In the genomic region with DNA sequence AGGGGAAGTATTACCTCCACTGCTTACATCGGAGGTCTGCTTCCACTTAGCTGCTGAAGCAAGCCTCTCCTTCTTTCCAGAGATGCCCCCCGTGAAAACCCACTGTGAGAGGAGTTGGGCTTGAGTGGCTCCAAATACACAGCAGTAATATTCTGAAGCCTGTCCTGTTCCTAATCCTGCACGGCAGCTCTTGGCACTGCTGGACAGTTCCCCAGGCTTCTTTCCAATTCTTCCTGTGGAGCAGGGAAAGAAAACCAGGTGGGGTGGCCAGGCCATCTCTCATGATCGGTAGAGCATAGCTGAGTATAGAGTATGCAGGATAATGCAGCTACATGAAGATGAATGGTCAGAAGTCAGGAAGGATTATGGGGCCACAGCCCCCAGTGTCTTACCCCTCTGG, we compare ENCODE assay signal across 22 cellular contexts.
A peak's percentile ranks its signal among the peaks of the same experiment; 100 is the strongest.
DNase-seq lines count a peak whose midpoint lies in the region; ATAC-seq and TF ChIP-seq lines count a peak whose summit lies in the region.
"Had no signal": no experiment of that assay in that cellular context is flagged by ENCODE, and none has a peak within 500 bp of the region (broad histone marks: within the 10 kb centered on the region; RNA-seq: fewer than 3 reads in every experiment).

No MANE protein-coding gene starts in this region.

- TF ChIP-seq CTCF in HEK293 (tag by site-specific recombination; IDR thresholded peaks at IDR 0.05): no peak
- no peak for TF ChIP-seq CTCF in body of pancreas (IDR thresholded peaks at IDR 0.05)
- no peak for TF ChIP-seq CTCF in left lung (IDR thresholded peaks at IDR 0.05)

- intact Hi-C loops in Right ventricle myocardium superior (cut with DNase I) (no loop called here), left cardiac atrium (cut with DNase I) (no loop called here), body of pancreas (cut with DNase I) (no loop called here), left lung (cut with DNase I) (no loop called here)

- ATAC-seq in Right ventricle myocardium superior (ENCODE audit: poor library complexity) (peak; percentile 59), left cardiac atrium (no peak), GM21619 (IDR thresholded peaks at IDR 0.05; ENCODE audit: unreplicated experiment) (no peak), body of pancreas (no peak), left lung (no peak)
- ATAC-seq: GM12878 had no signal

- H3K9me3 ChIP-seq in HEK293 (ENCODE audit: control insufficient read depth, insufficient read depth, low read depth, low read length) (no peaks in the 10 kb centered on the region), body of pancreas (peaks cover 0 to 7% (median 0%) of the 10 kb centered on the region in 3 donors), left lung (peaks cover 0 to 14% of the 10 kb centered on the region in 2 donors)

- no peak overlapping the region for H3K27ac ChIP-seq in HEK293 (ENCODE audit: extremely low read depth, low read depth, low read length)
- no peak overlapping the region for H3K27ac ChIP-seq in body of pancreas
- H3K27ac ChIP-seq in left lung: no peak overlapping the region
- H3K27ac ChIP-seq: HL-60, KMS-11, SK-N-MC had no signal

- CTCF ChIA-PET in HEK293 (lab: Yijun Ruan, JAX): interaction anchor here (0.8 kb wide), 1 partner anchor 637 kb away, joined by 3 read pairs; no protein-coding TSS in a partner anchor

- POLR2A ChIA-PET in HEK293 (lab: Yijun Ruan, JAX): no interaction called here

- no peak for DNase-seq in Right ventricle myocardium superior
- no peak for DNase-seq in left cardiac atrium
- peak; percentile 18 for DNase-seq in astrocyte of the hippocampus (ENCODE audit: low read depth, low spot score)
- peak; percentile 9 for DNase-seq in glomerular visceral epithelial cell (ENCODE audit: extremely low spot score)
- DNase-seq in body of pancreas: no peak
- DNase-seq in left lung: no peak
- DNase-seq: CD4-positive, CD25-positive, alpha-beta regulatory T cell; H9; NCI-H1105; NCI-H146; NCI-H2029; NCI-H2227 treated with DMSO at 0.1 percent for 48 hours; NCI-H510A; NCI-H774; OCI-M1; SHP77 treated with DMSO at 0.1 percent for 48 hours had no signal

- whole genome bisulfite sequencing in body of pancreas, 2 donors: 45 to 49% methylated on average over 4 of the region's 4 CpGs

- H3K36me3 ChIP-seq in HEK293 (ENCODE audit: control insufficient read depth in 2 of 2, insufficient read depth in 1 of 2, low read length in 2 of 2) (no peaks in the 10 kb centered on the region), body of pancreas (replicated peaks in 1 of 2; ENCODE audit: insufficient read depth in 1 of 2, low read depth in 2 of 2) (no peaks in the 10 kb centered on the region), left lung (no peaks in the 10 kb centered on the region)

- H3K4me3 ChIP-seq in HEK293 (ENCODE audit: low read depth, low read length) (no peak overlapping the region), body of pancreas (no peak overlapping the region), left lung (no peak overlapping the region)
- H3K4me3 ChIP-seq: GM12878, SK-N-MC had no signal

- H3K27me3 ChIP-seq in body of pancreas (no peaks in the 10 kb centered on the region), left lung (no peaks in the 10 kb centered on the region)

- H3K4me1 ChIP-seq in HEK293 (ENCODE audit: control insufficient read depth, insufficient read depth, low read length): no peaks in the 10 kb centered on the region
- H3K4me1 ChIP-seq in body of pancreas: no peaks in the 10 kb centered on the region
- H3K4me1 ChIP-seq in left lung: no peaks in the 10 kb centered on the region

- TF ChIP-seq POLR2A in body of pancreas (IDR thresholded peaks at IDR 0.05): no peak

TF ChIP-seq in HEK293, 187 proteins besides CTCF, POLR2A, EP300 and RAD21:
- TF ChIP-seq REST (tag by site-specific recombination; IDR thresholded peaks at IDR 0.05): peak; percentile 71
- no peak for TF ChIP-seq PRDM4 (tag by site-specific recombination; IDR thresholded peaks at IDR 0.05)
- TF ChIP-seq ZNF677 (tag by site-specific recombination; IDR thresholded peaks at IDR 0.05): no peak
- no peak for TF ChIP-seq PATZ1 (tag by site-specific recombination; IDR thresholded peaks at IDR 0.05)
- TF ChIP-seq ZNF701 (tag by site-specific recombination; IDR thresholded peaks at IDR 0.05): no peak
- TF ChIP-seq, protein P1, sequence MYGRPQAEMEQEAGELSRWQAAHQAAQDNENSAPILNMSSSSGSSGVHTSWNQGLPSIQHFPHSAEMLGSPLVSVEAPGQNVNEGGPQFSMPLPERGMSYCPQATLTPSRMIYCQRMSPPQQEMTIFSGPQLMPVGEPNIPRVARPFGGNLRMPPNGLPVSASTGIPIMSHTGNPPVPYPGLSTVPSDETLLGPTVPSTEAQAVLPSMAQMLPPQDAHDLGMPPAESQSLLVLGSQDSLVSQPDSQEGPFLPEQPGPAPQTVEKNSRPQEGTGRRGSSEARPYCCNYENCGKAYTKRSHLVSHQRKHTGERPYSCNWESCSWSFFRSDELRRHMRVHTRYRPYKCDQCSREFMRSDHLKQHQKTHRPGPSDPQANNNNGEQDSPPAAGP (tag by site-specific recombination; IDR thresholded peaks at IDR 0.05): no peak

Comparison
In these comparisons a context has a peak if more than half of its experiments do, and no peak if none do; other contexts are left out.
1. DNase-seq: peak in astrocyte of the hippocampus (single experiment) and glomerular visceral epithelial cell (single experiment); none in Right ventricle myocardium superior (single experiment), left cardiac atrium (single experiment), body of pancreas (0 of 4) and left lung (0 of 2).